8 cellular contexts compared by ENCODE assay signal in genomic region chr7:76364198-76364584, GRCh38. TPM values are rescaled to one million over a fixed set of nuclear protein-coding genes. Genes with fewer than 3 reads are reported as not detected.
A peak's percentile ranks its signal among the peaks of the same experiment; 100 is the strongest.
DNase-seq lines count a peak whose midpoint lies in the region; ATAC-seq, FAIRE-seq and TF ChIP-seq lines count a peak whose summit lies in the region.

No MANE protein-coding gene starts in this region.

- peak overlapping the region in 1 of 8 donors; percentile 23 for H3K27ac Mint-ChIP-seq in CD8-positive, alpha-beta memory T cell
- H3K27ac Mint-ChIP-seq in IgD-negative memory B cell: peak overlapping the region in 2 of 3 donors; percentile 35 to 64

- no peak for ATAC-seq in GM21367 (IDR thresholded peaks at IDR 0.05; ENCODE audit: unreplicated experiment)

- peak overlapping the region in 1 of 7 donors; percentile 48 for H3K4me3 Mint-ChIP-seq in CD8-positive, alpha-beta memory T cell
- peak overlapping the region in 2 of 4 donors; percentile 40 to 43 for H3K4me3 Mint-ChIP-seq in IgD-negative memory B cell

- peak overlapping the region; percentile 59 for H3K27ac ChIP-seq in CD8-positive, alpha-beta memory T cell (ENCODE audit: low read depth, low read length)
- H3K27ac ChIP-seq in adipose tissue (ENCODE audit: low read depth, low read length) (peak overlapping the region; percentile 72), urinary bladder (ENCODE audit: low read depth) (peak overlapping the region; percentile 62)

- no peaks in the 10 kb centered on the region for H3K9me3 ChIP-seq in CD8-positive, alpha-beta memory T cell (ENCODE audit: low read length)

- H3K4me1 ChIP-seq in CD8-positive, alpha-beta memory T cell (ENCODE audit: insufficient read depth, low read length): peaks cover 5% of the 10 kb centered on the region
- H3K4me1 ChIP-seq in urinary bladder (ENCODE audit: insufficient read depth): no peaks in the 10 kb centered on the region

- no peak for TF ChIP-seq CTCF in kidney epithelial cell (IDR thresholded peaks at IDR 0.05; ENCODE audit: insufficient read depth, low read length, poor library complexity, severe bottlenecking)

- FAIRE-seq in GM19239 (lab: Jason Lieb, UNC): no peak

- peaks cover 3 to 9% of the 10 kb centered on the region in 2 donors for H3K27me3 Mint-ChIP-seq in CD8-positive, alpha-beta memory T cell
- peaks cover 5% of the 10 kb centered on the region for H3K27me3 Mint-ChIP-seq in IgD-negative memory B cell

- H3K27me3 ChIP-seq in CD8-positive, alpha-beta memory T cell (ENCODE audit: insufficient read depth, low read length, poor library complexity, severe bottlenecking): no peaks in the 10 kb centered on the region
- no peaks in the 10 kb centered on the region for H3K27me3 ChIP-seq in kidney epithelial cell (ENCODE audit: control insufficient read depth, insufficient read depth, low read length)

- WGBS in adipose tissue, 3 donors: 5 to 69% (median 8%) methylated on average over 4 of the region's 4 CpGs
- WGBS in urinary bladder: 33% methylated on average over 4 of the region's 4 CpGs

- H3K36me3 ChIP-seq in CD8-positive, alpha-beta memory T cell (ENCODE audit: insufficient read depth, low read length): no peaks in the 10 kb centered on the region
- no peaks in the 10 kb centered on the region for H3K36me3 ChIP-seq in kidney epithelial cell (ENCODE audit: control insufficient read depth, insufficient read depth, low read length)
- H3K36me3 ChIP-seq in urinary bladder (ENCODE audit: insufficient read depth): no peaks in the 10 kb centered on the region

- POLR2A ChIA-PET in CD8-positive, alpha-beta memory T cell (lab: Charles Lee): interaction anchor here (0.6 to 1.1 kb wide), 2 partner anchors 49 to 196 kb away, joined by 4 read pairs; no protein-coding TSS in a partner anchor

- H3K36me3 Mint-ChIP-seq in CD8-positive, alpha-beta memory T cell: peaks cover 0 to 1% (median 0%) of the 10 kb centered on the region in 3 donors
- no peaks in the 10 kb centered on the region for H3K36me3 Mint-ChIP-seq in IgD-negative memory B cell

- no peak overlapping the region for H3K4me3 ChIP-seq in CD8-positive, alpha-beta memory T cell (ENCODE audit: low read length)
- H3K4me3 ChIP-seq in kidney epithelial cell (ENCODE audit: low read depth, low read length) (no peak overlapping the region), urinary bladder (ENCODE audit: low read depth, low read length) (no peak overlapping the region)

- DNase-seq in CD8-positive, alpha-beta memory T cell: no peak
- peak; percentile 56 for DNase-seq in kidney epithelial cell (ENCODE audit: low read depth)
- no peak for DNase-seq in GM19239 (ENCODE audit: insufficient read length, low spot score)
- no peak for DNase-seq in NCI-H82 (lab: John Stamatoyannopoulos, UW)

- H3K4me1 Mint-ChIP-seq in CD8-positive, alpha-beta memory T cell: peaks cover 5 to 15% (median 8%) of the 10 kb centered on the region in 3 donors
- H3K4me1 Mint-ChIP-seq in IgD-negative memory B cell: peaks cover 8 to 12% (median 11%) of the 10 kb centered on the region in 3 donors

- H3K9me3 Mint-ChIP-seq in CD8-positive, alpha-beta memory T cell: no peaks in the 10 kb centered on the region
- H3K9me3 Mint-ChIP-seq in IgD-negative memory B cell: no peaks in the 10 kb centered on the region

- CTCF ChIA-PET in CD8-positive, alpha-beta memory T cell (lab: Charles Lee): interaction anchor here (1.3 kb wide), 1 partner anchor 186 kb away, joined by 3 read pairs; no protein-coding TSS in a partner anchor

RNA-seq across cellular contexts. Expression of gene YWHAG, which starts 5.4 kb away (rescaled TPM):
- 100 to 1,000 TPM; 149 to 151 TPM for total RNA-seq in CD8-positive, alpha-beta memory T cell
- polyA plus RNA-seq in CD8-positive, alpha-beta memory T cell: 2.1 TPM
- polyA plus RNA-seq in IgD-negative memory B cell (3.5 TPM), adipose tissue (100 to 1,000 TPM in 1 of 3 donors, 10 to 100 TPM in 2; 36.7 to 168 (median 93.3) TPM), urinary bladder (95.5 TPM)
- total RNA-seq in kidney epithelial cell (114 and 115 TPM in 2 replicates), urinary bladder (55.0 TPM)

RNA-seq across cellular contexts. Expression of gene SSC4D, which starts 45.3 kb away (rescaled TPM):
- total RNA-seq in CD8-positive, alpha-beta memory T cell: under 1 TPM; 0.35 to 0.55 TPM
- polyA plus RNA-seq in CD8-positive, alpha-beta memory T cell: 0.17 TPM
- polyA plus RNA-seq in IgD-negative memory B cell (not detected), adipose tissue (1 to 10 TPM; 2.9 to 5.8 (median 4.7) TPM), urinary bladder (0.68 TPM)
- total RNA-seq in kidney epithelial cell (5.4 and 6.4 TPM in 2 replicates), urinary bladder (0.37 TPM)
